Comparison of ENCODE assay signal across 16 cellular contexts in the genomic region with DNA sequence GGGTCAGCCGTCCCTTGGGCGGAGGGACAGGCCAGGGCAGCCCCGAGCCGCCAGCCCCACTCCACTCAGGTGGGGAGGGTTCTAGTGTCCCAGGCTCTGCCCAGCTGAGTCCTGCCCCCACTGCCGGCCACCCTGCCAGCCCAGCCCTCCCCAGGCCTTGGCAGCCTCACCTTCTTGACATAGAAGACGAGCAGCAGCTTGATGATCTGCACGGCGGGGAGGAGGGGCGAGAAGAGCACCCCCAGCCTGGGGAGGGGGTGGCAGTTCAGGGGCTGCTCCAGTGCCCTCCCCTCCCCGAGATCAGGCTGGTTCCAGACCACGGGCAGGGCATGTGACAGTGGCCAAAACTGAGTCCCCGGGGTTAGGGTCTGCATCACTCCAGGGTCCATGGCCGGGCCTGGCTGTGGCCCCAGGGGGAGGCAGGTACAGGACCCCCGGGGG. TPM values are rescaled to one million over a fixed set of nuclear protein-coding genes. Genes with fewer than 3 reads are reported as not detected.
A peak's percentile ranks its signal among the peaks of the same experiment; 100 is the strongest.
DNase-seq lines count a peak whose midpoint lies in the region; ATAC-seq and TF ChIP-seq lines count a peak whose summit lies in the region.
"Had no signal": no experiment of that assay in that cellular context is flagged by ENCODE, and none has a peak within 500 bp of the region (broad histone marks: within the 10 kb centered on the region; RNA-seq: fewer than 3 reads in every experiment).

No MANE protein-coding gene starts in this region.

- peak in 1 of 10 experiments; percentile 3 for DNase-seq in CD4-positive, alpha-beta T cell
- DNase-seq in H7 = peak; percentile 46
- DNase-seq in SW480 (ENCODE audit: low spot score) = no peak
- DNase-seq in SW 1271 (lab: John Stamatoyannopoulos, UW) = no peak
- DNase-seq in NOMO-1 (lab: John Stamatoyannopoulos, UW; ENCODE audit: unreplicated experiment in 2 of 2) = no peak
- DNase-seq: CD4-positive, alpha-beta memory T cell; DMS79; NCI-H1105 treated with DMSO at 0.1 percent for 48 hours; NCI-H187; NCI-H446 had no signal

- no peaks in the 10 kb centered on the region for H3K9me3 Mint-ChIP-seq in CD4-positive, alpha-beta T cell
- H3K9me3 Mint-ChIP-seq: CD4-positive, alpha-beta memory T cell; IgD-negative memory B cell had no signal

- ATAC-seq in CD4-positive, alpha-beta T cell (ENCODE audit: poor library complexity) = no peak

- H3K27ac Mint-ChIP-seq in CD4-positive, alpha-beta T cell = no peak overlapping the region

- peaks cover 74% of the 10 kb centered on the region for H3K36me3 Mint-ChIP-seq in CD4-positive, alpha-beta T cell (ENCODE audit: low read depth)
- H3K36me3 Mint-ChIP-seq: IgD-negative memory B cell had no signal

- H3K4me3 ChIP-seq in H7 (ENCODE audit: insufficient read depth, low read depth, low read length) = no peak overlapping the region
- H3K4me3 ChIP-seq: SJSA1 had no signal

- no peaks in the 10 kb centered on the region for H3K27me3 ChIP-seq in CD4-positive, alpha-beta T cell (ENCODE audit: control insufficient read depth, insufficient read depth, low read length)
- H3K27me3 ChIP-seq in H7 (ENCODE audit: control insufficient read depth, insufficient read depth, low read length) = no peaks in the 10 kb centered on the region
- no peaks in the 10 kb centered on the region for H3K27me3 ChIP-seq in layer of hippocampus (ENCODE audit: control insufficient read depth, insufficient read depth, low read length)
- H3K27me3 ChIP-seq: SJSA1 had no signal

- intact Hi-C loops in CD4-positive, alpha-beta T cell (cut with DNase I, micrococcal nuclease) = no loop called here

- H3K27me3 Mint-ChIP-seq in CD4-positive, alpha-beta T cell = no peaks in the 10 kb centered on the region
- H3K27me3 Mint-ChIP-seq: CD4-positive, alpha-beta memory T cell; IgD-negative memory B cell had no signal

- POLR2A ChIA-PET in CD4-positive, alpha-beta T cell (lab: Charles Lee) = interaction anchor here (0.7 to 15.4 kb wide), 3 partner anchors 9 to 57 kb away, joined by 3 to 766 read pairs (median 14); partner anchors contain the start of gene TMC8

- CTCF ChIA-PET in CD4-positive, alpha-beta T cell (lab: Charles Lee) = interaction anchor here (4.7 kb wide), 1 partner anchor 15 kb away, joined by 38 read pairs; no protein-coding TSS in a partner anchor

- H3K36me3 ChIP-seq in H7 (replicated peaks; ENCODE audit: control insufficient read depth, insufficient read depth, low read length) = peaks cover 9% of the 10 kb centered on the region
- H3K36me3 ChIP-seq: SJSA1 had no signal

- H3K9me3 ChIP-seq in CD4-positive, alpha-beta T cell (ENCODE audit: control insufficient read depth, low read length) = no peaks in the 10 kb centered on the region
- H3K9me3 ChIP-seq: SJSA1 had no signal

- no peak for TF ChIP-seq CTCF in CD4-positive, alpha-beta T cell (IDR thresholded peaks at IDR 0.05)

- peaks cover 62% of the 10 kb centered on the region for H3K4me1 Mint-ChIP-seq in CD4-positive, alpha-beta T cell (ENCODE audit: low read depth)

- H3K4me3 Mint-ChIP-seq in CD4-positive, alpha-beta T cell = no peak overlapping the region

- H3K27ac ChIP-seq in CD4-positive, alpha-beta T cell (ENCODE audit: low read depth, low read length) = peak overlapping the region; percentile 50
- H3K27ac ChIP-seq in layer of hippocampus (ENCODE audit: low read depth, low read length) = peak overlapping the region; percentile 12
- H3K27ac ChIP-seq in temporal lobe (ENCODE audit: low read depth, low read length) = peak overlapping the region; percentile 36
- H3K27ac ChIP-seq: SJSA1 had no signal

RNA-seq across cellular contexts. Expression of gene TMC6, which starts 9.7 kb away (rescaled TPM):
- total RNA-seq in CD4-positive, alpha-beta T cell = 100 to 1,000 TPM; 645 to 659 TPM
- 77.1 and 82.2 TPM in 2 replicates for total RNA-seq in H7 (2014; rRNA removed; shearing (Covaris generic))
- total RNA-seq in temporal lobe = 2.0 TPM

RNA-seq across cellular contexts. Expression of gene TMC8, which starts 11.8 kb away (rescaled TPM):
- 100 to 1,000 TPM; 567 to 577 TPM for total RNA-seq in CD4-positive, alpha-beta T cell
- total RNA-seq in H7 (2014; rRNA removed; shearing (Covaris generic)) = 0.67 and 3.3 TPM in 2 replicates
- total RNA-seq in temporal lobe = 0.49 TPM
- total RNA-seq: LHCN-M2, SJSA1 had no signal

RNA-seq across cellular contexts. Expression of gene C17orf99, which starts 27.4 kb away (rescaled TPM):
- total RNA-seq in CD4-positive, alpha-beta T cell = not detected
- total RNA-seq in H7 (2014; rRNA removed; shearing (Covaris generic)) = not detected in 2 replicates
- not detected for total RNA-seq in temporal lobe
- total RNA-seq: CD4-positive, alpha-beta memory T cell; G401; LHCN-M2; SJSA1 had no signal

RNA-seq across cellular contexts. Expression of gene SYNGR2, which starts 49.6 kb away (rescaled TPM):
- 10 to 100 TPM; 34.9 to 41.3 TPM for total RNA-seq in CD4-positive, alpha-beta T cell
- 24.4 and 24.5 TPM in 2 replicates for total RNA-seq in H7 (2014; rRNA removed; shearing (Covaris generic))
- total RNA-seq in temporal lobe = 3.0 TPM

Comparison
In these comparisons a context has a peak if more than half of its experiments do, and no peak if none do; other contexts are left out.
1. RNA of gene TMC6, which starts 9.7 kb away (total RNA-seq): 645 to 659 TPM in CD4-positive, alpha-beta T cell and 77.1 to 82.2 TPM in H7; 2.0 TPM in temporal lobe (single experiment); every median in the first group is over 10 times any median in the second.
2. RNA of gene TMC8, which starts 11.8 kb away (total RNA-seq): 567 to 577 TPM in CD4-positive, alpha-beta T cell; 0.67 to 3.3 TPM in H7 and 0.49 TPM in temporal lobe (single experiment); every median in the first group is over 100 times any median in the second.
3. Peak in every context shown above with its lines, with median percentiles within 50 percentile points of each other: H3K27ac ChIP-seq.